In the genomic region with DNA sequence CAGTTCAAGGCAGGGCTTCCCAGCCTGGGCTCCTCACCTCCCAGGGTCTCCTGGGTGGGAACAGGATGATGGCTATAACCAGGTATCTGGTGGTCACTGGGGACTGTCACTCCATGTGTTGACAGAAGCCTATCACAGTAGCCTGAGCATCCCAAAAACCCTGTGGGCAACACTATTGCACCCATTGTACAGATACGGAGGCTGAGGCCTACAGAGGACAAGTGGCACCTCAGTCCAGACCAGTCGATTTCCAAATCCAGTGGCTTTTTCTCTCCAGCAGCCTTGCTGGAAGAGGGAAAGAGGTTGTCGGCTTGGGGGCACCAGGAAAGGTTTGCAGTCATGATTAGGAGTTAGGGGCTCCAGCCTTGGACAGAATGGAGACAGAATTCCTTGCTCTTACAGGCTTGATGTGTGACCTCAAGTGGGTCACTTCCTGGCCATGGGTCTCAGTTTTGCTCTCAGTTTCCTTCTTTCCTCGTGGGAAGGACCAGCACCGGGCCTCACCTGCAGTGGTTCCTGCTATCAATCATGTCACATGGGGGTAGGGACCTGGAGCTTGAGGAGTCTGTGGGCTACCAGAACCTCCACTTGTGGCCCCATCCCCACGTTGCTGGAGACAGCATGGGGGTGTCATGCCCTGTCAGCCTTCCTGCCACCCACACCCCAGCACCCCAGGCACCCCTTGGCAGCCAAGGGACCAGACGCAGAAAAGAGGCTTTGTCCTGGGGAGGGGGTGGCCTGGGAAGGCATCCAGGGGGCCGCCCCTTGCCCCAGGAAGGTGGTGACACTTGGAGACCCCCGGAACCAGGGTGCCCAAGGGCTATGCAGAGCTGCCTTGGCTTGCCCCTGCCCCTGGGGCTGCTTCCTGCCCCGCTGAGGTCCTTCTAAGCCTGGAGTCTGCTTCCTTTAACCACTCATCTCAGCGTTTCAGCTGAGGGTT, we compare ENCODE assay signal across 28 cellular contexts. TPM values are rescaled to one million over a fixed set of nuclear protein-coding genes. Genes with fewer than 3 reads are reported as not detected.
DNase-seq lines count a peak whose midpoint lies in the region; ATAC-seq, FAIRE-seq and TF ChIP-seq lines count a peak whose summit lies in the region.
"Had no signal": no experiment of that assay in that cellular context is flagged by ENCODE, and none has a peak within 500 bp of the region (broad histone marks: within the 10 kb centered on the region; RNA-seq: fewer than 3 reads in every experiment).

No MANE protein-coding gene starts in this region.

- no peak overlapping the region for H4K91ac ChIP-seq in H1 (replicated peaks; ENCODE audit: insufficient read length, low read length)

- in situ Hi-C loops in HepG2 (cut with HindIII; ENCODE audit: extremely low pct_ligation_motif_present, low pct_unique_long_range_greater_than_20kb): no loop called here

- H3K36me3 Mint-ChIP-seq in CD8-positive, alpha-beta memory T cell: no peaks in the 10 kb centered on the region
- H3K36me3 Mint-ChIP-seq: activated naive CD8-positive, alpha-beta T cell treated with anti-CD3 and anti-CD28 coated beads for 36 hours; immature natural killer cell had no signal

- CTCF ChIA-PET in HepG2 (lab: Yijun Ruan, JAX; ENCODE audit: low intra/inter-chr PET ratio, low total read pairs) (no interaction called here), H1 (lab: Charles Lee; ENCODE audit: partially characterized antibody) (interaction anchor here (0.8 to 6.7 kb wide), 12 partner anchors 9 to 340 kb away, joined by 3 to 84 read pairs (median 4); no protein-coding TSS in a partner anchor)
- CTCF ChIA-PET in CD8-positive, alpha-beta memory T cell (lab: Charles Lee): no interaction called here

- peaks cover 31% of the 10 kb centered on the region for H3K4me1 ChIP-seq in HepG2 (ENCODE audit: insufficient read depth, low read length)
- H3K4me1 ChIP-seq in right lobe of liver: peaks cover 0 to 3% (median 0%) of the 10 kb centered on the region in 4 donors
- H3K4me1 ChIP-seq in Loucy (ENCODE audit: insufficient read depth, low read length, poor library complexity, severe bottlenecking): peaks cover 71% of the 10 kb centered on the region
- peaks cover 3 to 21% (median 6%) of the 10 kb centered on the region in 4 experiments for H3K4me1 ChIP-seq in H1 (replicated peaks in 1 of 4; ENCODE audit: control insufficient read depth in 3 of 4, insufficient read depth in 4 of 4, low read length in 3 of 4)
- H3K4me1 ChIP-seq in CD8-positive, alpha-beta memory T cell (ENCODE audit: insufficient read depth, low read length): peaks cover 4% of the 10 kb centered on the region

- no peak overlapping the region for H2BK12ac ChIP-seq in H1 (ENCODE audit: low read depth, low read length)

- ATAC-seq in HepG2 (no peak), right lobe of liver (no peak), HG02840 (IDR thresholded peaks at IDR 0.05; ENCODE audit: low FRiP score, unreplicated experiment) (no peak), GM21737 (IDR thresholded peaks at IDR 0.05; ENCODE audit: unreplicated experiment) (no peak)
- ATAC-seq: HCT116, Right ventricle myocardium inferior had no signal

- H3K4me1 Mint-ChIP-seq in CD8-positive, alpha-beta memory T cell: peaks cover 7 to 26% (median 16%) of the 10 kb centered on the region in 3 donors

- H3K36me3 ChIP-seq in HepG2 (replicated peaks in 1 of 2; ENCODE audit: control insufficient read depth in 1 of 2, insufficient read depth in 2 of 2, low read length in 2 of 2) (no peaks in the 10 kb centered on the region), right lobe of liver (no peaks in the 10 kb centered on the region), Loucy (ENCODE audit: insufficient read depth, low read length) (peaks cover 9% of the 10 kb centered on the region; the same call in 1 of the 2 replicates), H1 (ENCODE audit: control insufficient read depth in 2 of 4, insufficient read depth in 4 of 4, low read length in 3 of 4) (no peaks in the 10 kb centered on the region)
- H3K36me3 ChIP-seq in CD8-positive, alpha-beta memory T cell (ENCODE audit: insufficient read depth, low read length): no peaks in the 10 kb centered on the region
- H3K36me3 ChIP-seq: thoracic aorta, uterus had no signal

- no peak overlapping the region for H3K56ac ChIP-seq in H1 (replicated peaks; ENCODE audit: insufficient read length, low read depth, low read length)

- H3K9ac ChIP-seq in HepG2 (ENCODE audit: insufficient read depth, low read depth, low read length) (no peak overlapping the region), Loucy (ENCODE audit: low read depth, low read length, poor library complexity, severe bottlenecking) (peak overlapping the region; percentile 100), H1 (replicated peaks in 1 of 4; ENCODE audit: extremely low read depth in 1 of 4, low read depth in 3 of 4, low read length in 3 of 4) (no peak overlapping the region)

- H3K18ac ChIP-seq in H1 (ENCODE audit: extremely low read depth, low read length): peak overlapping the region; percentile 48; the same call in 1 of the 2 replicates

- no peak overlapping the region for H2BK120ac ChIP-seq in H1 (replicated peaks; ENCODE audit: low read depth, low read length)

- no peaks in the 10 kb centered on the region for H3K9me2 ChIP-seq in Loucy (replicated peaks; ENCODE audit: low read depth, low read length)

- peaks cover 5 to 29% of the 10 kb centered on the region in 2 experiments for H3K27me3 ChIP-seq in HepG2 (ENCODE audit: control insufficient read depth in 1 of 2, insufficient read depth in 2 of 2, low read length in 2 of 2)
- H3K27me3 ChIP-seq in right lobe of liver: no peaks in the 10 kb centered on the region
- H3K27me3 ChIP-seq in Loucy (ENCODE audit: insufficient read depth, low read length, poor library complexity, severe bottlenecking): peaks cover 6% of the 10 kb centered on the region
- peaks cover 0 to 12% (median 3%) of the 10 kb centered on the region in 4 experiments; a peak in 5 of 7 replicates for H3K27me3 ChIP-seq in H1 (replicated peaks in 1 of 4; ENCODE audit: control insufficient read depth in 3 of 4, extremely low read depth in 1 of 4, insufficient read depth in 3 of 4, low read length in 3 of 4)
- H3K27me3 ChIP-seq in CD8-positive, alpha-beta memory T cell (ENCODE audit: insufficient read depth, low read length, poor library complexity, severe bottlenecking): no peaks in the 10 kb centered on the region
- H3K27me3 ChIP-seq: uterus had no signal

- no peak overlapping the region for H2BK5ac ChIP-seq in H1 (ENCODE audit: low read depth, low read length)

- H3K27me3 Mint-ChIP-seq in CD8-positive, alpha-beta memory T cell: peaks cover 5 to 18% of the 10 kb centered on the region in 2 donors

- peaks cover 5% of the 10 kb centered on the region for H3K79me1 ChIP-seq in H1 (ENCODE audit: low read depth, low read length)

- no peak overlapping the region for H3K27ac Mint-ChIP-seq in CD8-positive, alpha-beta memory T cell
- H3K27ac Mint-ChIP-seq: activated naive CD8-positive, alpha-beta T cell treated with anti-CD3 and anti-CD28 coated beads for 36 hours; immature natural killer cell; stimulated activated naive CD8-positive, alpha-beta T cell treated with anti-CD3 and anti-CD28 coated beads, Interleukin-15, Interleukin-2, amounts not matched to agents 100 ng/mL and 50 ng/mL, for 24 hours; T-helper 2 cell treated with Interferon-gamma antibody and Interleukin-4, amounts not matched to agents 5 μg/mL and 100 μg/mL, for 36 hours had no signal

- WGBS in HepG2 (ENCODE audit: low lambda C conversion rate): 55% methylated on average over 5 of the region's 11 CpGs
- 64% methylated on average over 6 of the region's 11 CpGs for WGBS in right lobe of liver (ENCODE audit: insufficient coverage, low coverage, low lambda C conversion rate, missing lambda C conversion rate)
- 71% methylated on average over 8 of the region's 11 CpGs; no CpG with 5 or more reads in 1 of the 2 experiments for WGBS in H1 (ENCODE audit: extremely low coverage in 1 of 2, insufficient coverage in 1 of 2, insufficient read length in 1 of 2, insufficient replicate concordance in 2 of 2, low coverage in 1 of 2, low lambda C conversion rate in 2 of 2, missing lambda C conversion rate in 1 of 2), 2 experiments

- TF ChIP-seq POLR2A in HepG2 (IDR thresholded peaks at IDR 0.05; ENCODE audit: insufficient read depth in 1 of 2, low read depth in 2 of 2, low read length in 2 of 2) (no peak), right lobe of liver (IDR thresholded peaks at IDR 0.05) (no peak), H1 (IDR thresholded peaks at IDR 0.05; ENCODE audit: control extremely low read depth in 1 of 2, low read depth in 2 of 2, low read length in 2 of 2) (no peak)

- H2BK15ac ChIP-seq in H1 (ENCODE audit: low read length): no peak overlapping the region

- no peaks in the 10 kb centered on the region for H4K20me1 ChIP-seq in HepG2 (ENCODE audit: insufficient read depth, low read length)
- H4K20me1 ChIP-seq in Loucy (ENCODE audit: insufficient read depth, low read length, poor library complexity, severe bottlenecking): peaks cover 37% of the 10 kb centered on the region
- peaks cover 0 to 3% of the 10 kb centered on the region in 2 experiments for H4K20me1 ChIP-seq in H1 (replicated peaks in 1 of 2; ENCODE audit: control insufficient read depth in 1 of 2, insufficient read depth in 2 of 2, low read length in 2 of 2)

- no peak overlapping the region for H3K27ac ChIP-seq in HepG2 (ENCODE audit: extremely low read length, insufficient read depth, low read length)
- no peak overlapping the region for H3K27ac ChIP-seq in right lobe of liver
- H3K27ac ChIP-seq in H1 (ENCODE audit: low read depth, low read length): no peak overlapping the region
- H3K27ac ChIP-seq in CD8-positive, alpha-beta memory T cell (ENCODE audit: low read depth, low read length): no peak overlapping the region
- H3K27ac ChIP-seq: thoracic aorta, uterus had no signal

- FAIRE-seq in HepG2 (lab: Jason Lieb, UNC): no peak
- FAIRE-seq in H1 (lab: Jason Lieb, UNC): no peak
- FAIRE-seq: astrocyte, HTR-8/SVneo had no signal

- H3K9me3 Mint-ChIP-seq in CD8-positive, alpha-beta memory T cell: no peaks in the 10 kb centered on the region
- H3K9me3 Mint-ChIP-seq: activated naive CD8-positive, alpha-beta T cell treated with anti-CD3 and anti-CD28 coated beads for 36 hours; central memory CD8-positive, alpha-beta T cell; immature natural killer cell; stimulated activated naive CD8-positive, alpha-beta T cell treated with anti-CD3 and anti-CD28 coated beads, Interleukin-15, Interleukin-2, amounts not matched to agents 100 ng/mL and 50 ng/mL, for 24 hours; T-helper 2 cell treated with Interferon-gamma antibody and Interleukin-4, amounts not matched to agents 5 μg/mL and 100 μg/mL, for 36 hours had no signal

- H2AFZ ChIP-seq in HepG2 (ENCODE audit: low read length) (no peak overlapping the region), Loucy (ENCODE audit: low read length) (no peak overlapping the region), H1 (ENCODE audit: low read length) (no peak overlapping the region)

- H3K9me3 ChIP-seq in HepG2 (ENCODE audit: low read length) (no peaks in the 10 kb centered on the region), right lobe of liver (no peaks in the 10 kb centered on the region), Loucy (ENCODE audit: insufficient read depth, low read depth, low read length) (no peaks in the 10 kb centered on the region), H1 (ENCODE audit: insufficient read depth in 2 of 2, low read depth in 1 of 2, low read length in 1 of 2) (no peaks in the 10 kb centered on the region)
- H3K9me3 ChIP-seq in CD8-positive, alpha-beta memory T cell (ENCODE audit: low read length): no peaks in the 10 kb centered on the region
- H3K9me3 ChIP-seq: thoracic aorta, uterus had no signal

- H2BK20ac ChIP-seq in H1 (ENCODE audit: low read length): no peak overlapping the region

- POLR2A ChIA-PET in HepG2 (lab: Yijun Ruan, JAX): no interaction called here
- POLR2A ChIA-PET in H1 (lab: Charles Lee; ENCODE audit: partially characterized antibody): interaction anchor here (0.5 to 3.5 kb wide), 7 partner anchors 10 to 66 kb away, joined by 3 to 11 read pairs (median 3); a partner anchor contains a TSS
- POLR2A ChIA-PET in CD8-positive, alpha-beta memory T cell (lab: Charles Lee): no interaction called here

- H3K23ac ChIP-seq in H1 (ENCODE audit: insufficient read length): no peak overlapping the region

- H3K79me2 ChIP-seq in HepG2 (ENCODE audit: insufficient read depth, low read length) (no peaks in the 10 kb centered on the region), Loucy (ENCODE audit: insufficient read depth, low read length) (peaks cover 83% of the 10 kb centered on the region), H1 (ENCODE audit: control insufficient read depth in 1 of 2, insufficient read depth in 2 of 2, low read length in 2 of 2) (no peaks in the 10 kb centered on the region)

- no peak for TF ChIP-seq EP300 in HepG2 (IDR thresholded peaks at IDR 0.05; ENCODE audit: low read depth in 2 of 2, low read length in 2 of 2)
- TF ChIP-seq EP300 in HepG2 (CRISPR knock-in tag; IDR thresholded peaks at IDR 0.05; ENCODE audit: borderline replicate concordance): no peak
- no peak for TF ChIP-seq EP300 in H1 (IDR thresholded peaks at IDR 0.05; ENCODE audit: borderline replicate concordance in 1 of 2, low read depth in 2 of 2, low read length in 2 of 2)

- TF ChIP-seq RAD21 in HepG2 (CRISPR knock-in tag; IDR thresholded peaks at IDR 0.05): no peak
- TF ChIP-seq RAD21 in H1 (IDR thresholded peaks at IDR 0.05 in 1 of 2, conservative IDR thresholded peaks at IDR 0.05 in 1 of 2; ENCODE audit: low read depth in 2 of 2, low read length in 2 of 2): no peak

- H3K4me3 Mint-ChIP-seq in CD8-positive, alpha-beta memory T cell: peak overlapping the region in 2 of 7 donors; percentile 9 to 43
- H3K4me3 Mint-ChIP-seq: activated naive CD8-positive, alpha-beta T cell treated with anti-CD3 and anti-CD28 coated beads for 36 hours; central memory CD8-positive, alpha-beta T cell; stimulated activated naive CD8-positive, alpha-beta T cell treated with anti-CD3 and anti-CD28 coated beads, Interleukin-15, Interleukin-2, amounts not matched to agents 100 ng/mL and 50 ng/mL, for 24 hours; T-helper 2 cell treated with Interferon-gamma antibody and Interleukin-4, amounts not matched to agents 5 μg/mL and 100 μg/mL, for 36 hours had no signal

- H3K4ac ChIP-seq in H1 (replicated peaks; ENCODE audit: insufficient read length, low read depth, low read length): no peak overlapping the region

- 0 out of 2 replicates have a peak overlapping the region, but pooled peaks have one; percentile 7 for H2AK5ac ChIP-seq in H1 (ENCODE audit: low read depth, low read length)

- no TSS peak for BruUV-seq in HepG2 (replicated peaks; lab: Mats Ljungman, UMichigan)

- H3K4me3 ChIP-seq in HepG2 (replicated peaks in 1 of 3; ENCODE audit: insufficient read depth in 1 of 3, low read depth in 2 of 3, low read length in 3 of 3): no peak overlapping the region
- no peak overlapping the region for H3K4me3 ChIP-seq in right lobe of liver
- peak overlapping the region; percentile 91 for H3K4me3 ChIP-seq in Loucy (ENCODE audit: low read length, poor library complexity, severe bottlenecking)
- H3K4me3 ChIP-seq in H1 (ENCODE audit: extremely low read depth in 1 of 4, insufficient read depth in 2 of 4, low read depth in 3 of 4, low read length in 4 of 4): no peak overlapping the region
- no peak overlapping the region for H3K4me3 ChIP-seq in CD8-positive, alpha-beta memory T cell (ENCODE audit: low read length)
- H3K4me3 ChIP-seq: thoracic aorta, uterus had no signal

- intact Hi-C loops in HepG2 (cut with micrococcal nuclease; ENCODE audit: unreplicated experiment) (no loop called here), right lobe of liver (cut with DNase I) (loop anchor here in 1 of 2 donors (5.0 kb wide), 1 partner anchor 34 kb away; no protein-coding TSS in a partner anchor)

- H3F3A ChIP-seq in Loucy (ENCODE audit: low read depth): peaks cover 25% of the 10 kb centered on the region

- H4K5ac ChIP-seq in H1 (ENCODE audit: insufficient read length, low read depth, low read length): no peak overlapping the region

- H4K8ac ChIP-seq in H1 (ENCODE audit: extremely low read depth, insufficient read depth, low read length): peak overlapping the region; percentile 35; the same call in 1 of the 2 replicates

- DNase-seq in HepG2 (ENCODE audit: low spot score) (no peak), right lobe of liver (no peak), H1 (ENCODE audit: low read depth in 1 of 2, low spot score in 2 of 2) (no peak), NCI-H1092 (lab: John Stamatoyannopoulos, UW) (no peak)
- DNase-seq in CD8-positive, alpha-beta memory T cell: no peak
- DNase-seq: activated CD4-positive, alpha-beta T cell treated with anti-CD3 and anti-CD28 coated beads for 4 hours; activated effector memory CD4-positive, alpha-beta T cell treated with Interleukin-2 at 50 U/mL for 16 hours; activated naive CD8-positive, alpha-beta T cell treated with anti-CD3 and anti-CD28 coated beads for 36 hours; activated T-cell treated with anti-CD3 and anti-CD28 coated beads for 4 hours; DMS53; immature natural killer cell; mesendoderm; NCI-H1694 treated with DMSO at 0.1 percent for 48 hours; NCI-H2171; NCI-H510A treated with DMSO at 0.1 percent for 48 hours; uterus had no signal

- H3K14ac ChIP-seq in H1 (ENCODE audit: insufficient read length): no peak overlapping the region

- peaks cover 4% of the 10 kb centered on the region; the same call in 1 of the 2 replicates for H3K23me2 ChIP-seq in H1 (ENCODE audit: low read depth, low read length)

- H3K4me2 ChIP-seq in HepG2 (ENCODE audit: low read depth, low read length) (no peak overlapping the region), Loucy (ENCODE audit: low read depth, low read length, poor library complexity, severe bottlenecking) (peak overlapping the region; percentile 92), H1 (ENCODE audit: insufficient read depth in 1 of 2, low read depth in 2 of 2, low read length in 2 of 2) (no peak overlapping the region)

- TF ChIP-seq CTCF in HepG2 (CRISPR knock-in tag; IDR thresholded peaks at IDR 0.05) (no peak), right lobe of liver (IDR thresholded peaks at IDR 0.05) (no peak), Loucy (conservative IDR thresholded peaks at IDR 0.05; ENCODE audit: low read length) (no peak), H1 (IDR thresholded peaks at IDR 0.05; ENCODE audit: control extremely low read depth in 1 of 3, insufficient read depth in 1 of 3, low read depth in 1 of 3, low read length in 3 of 3) (no peak)

RNA-seq across cellular contexts. Expression of a gene that starts 2.1 kb away (rescaled TPM):
- 0.21 and 0.82 TPM in 2 replicates for total RNA-seq in HepG2 (2016; rRNA removed; fragmentation: Illumina TruSeq; extraction: Trizol)
- 2.7 and 2.8 TPM in 2 replicates for total RNA-seq in HepG2 (2016; cell fraction: cytosol; rRNA removed; fragmentation: Illumina TruSeq; extraction: Trizol; ENCODE audit: low read depth)
- 0.09 and 0.26 TPM in 2 replicates for total RNA-seq in HepG2 (2016; cell fraction: insoluble cytoplasmic fraction; rRNA removed; fragmentation: Illumina TruSeq; extraction: Trizol)
- total RNA-seq in HepG2 (2016; cell fraction: membrane; rRNA removed; fragmentation: Illumina TruSeq; extraction: Trizol): 1.7 and 2.1 TPM in 2 replicates
- 0.25 and 0.50 TPM in 2 replicates for total RNA-seq in HepG2 (2016; cell fraction: nucleus; rRNA removed; fragmentation: Illumina TruSeq; extraction: Trizol)
- polyA plus RNA-seq in HepG2 (2011; rRNA removed): 0.45 and 0.81 TPM in 2 replicates
- 0.37 and 1.1 TPM in 2 replicates for polyA plus RNA-seq in HepG2 (2011; cell fraction: cytosol; rRNA removed)
- polyA plus RNA-seq in HepG2 (2011; cell fraction: nucleus; rRNA removed): 2.1 and 2.4 TPM in 2 replicates
- 0.46 and 0.72 TPM in 2 replicates for polyA plus RNA-seq in HepG2 (2012)
- 2.6 and 3.8 TPM in 2 replicates for polyA plus RNA-seq in HepG2 (2016; cell fraction: cytosol; fragmentation: Illumina TruSeq; extraction: Trizol; ENCODE audit: low read depth)
- polyA plus RNA-seq in HepG2 (2016; cell fraction: insoluble cytoplasmic fraction; fragmentation: Illumina TruSeq; extraction: Trizol; ENCODE audit: low read depth): 0.25 and 0.50 TPM in 2 replicates
- 1.4 and 2.2 TPM in 2 replicates for polyA plus RNA-seq in HepG2 (2016; cell fraction: membrane; fragmentation: Illumina TruSeq; extraction: Trizol; ENCODE audit: low read depth)
- 1.0 TPM in 2 replicates for polyA plus RNA-seq in HepG2 (2016; cell fraction: nucleus; fragmentation: Illumina TruSeq; extraction: Trizol; ENCODE audit: insufficient read depth, low read depth)
- 0.09 and 2.4 TPM in 2 replicates for polyA minus RNA-seq in HepG2 (2011; rRNA and poly(A)+ RNA removed; ENCODE audit: low replicate concordance)
- polyA minus RNA-seq in HepG2 (2011; cell fraction: cytosol; rRNA and poly(A)+ RNA removed): not detected in 2 replicates
- polyA minus RNA-seq in HepG2 (2011; cell fraction: nucleus; rRNA and poly(A)+ RNA removed): 0.99 and 1.3 TPM in 2 replicates
- total RNA-seq in right lobe of liver: 1 to 10 TPM; 1.1 to 2.7 (median 1.5) TPM
- 3.8 and 3.9 TPM in 2 replicates for total RNA-seq in H1 (2021; fragmentation: NEBNext Ultra II Directional; extraction: Animal tissue kit (Norgen Biotek cat#: 25700))
- polyA plus RNA-seq in H1 (2011; rRNA removed): 7.4 and 11.1 TPM in 2 replicates
- 10.7 TPM for polyA plus RNA-seq in H1 (2011; cell fraction: cytosol; rRNA removed)
- polyA plus RNA-seq in H1 (2011; cell fraction: nucleus; rRNA removed): 27.1 TPM
- polyA plus RNA-seq in H1 (2012, experiment 1 of 2): 3.3 to 7.5 TPM (median 6.0 TPM) in 4 replicates
- polyA plus RNA-seq in H1 (2012, experiment 2 of 2): 3.9 TPM
- polyA plus RNA-seq in H1 (2013, experiment 1 of 2): 3.5 TPM
- 3.6 TPM for polyA plus RNA-seq in H1 (2013, experiment 2 of 2)
- polyA minus RNA-seq in H1 (2011; rRNA and poly(A)+ RNA removed): 7.1 and 9.3 TPM in 2 replicates
- polyA minus RNA-seq in H1 (2011; cell fraction: cytosol; rRNA and poly(A)+ RNA removed): 7.9 TPM
- 12.0 TPM for polyA minus RNA-seq in H1 (2011; cell fraction: nucleus; rRNA and poly(A)+ RNA removed)
- not detected for total RNA-seq in CD8-positive, alpha-beta memory T cell
- 0.31 TPM for polyA plus RNA-seq in CD8-positive, alpha-beta memory T cell
- total RNA-seq: A172; activated naive CD8-positive, alpha-beta T cell treated with anti-CD3 and anti-CD28 coated beads for 36 hours had no signal

RNA-seq across cellular contexts. Expression of a gene that starts 59.9 kb away (rescaled TPM):
- 12.6 and 26.7 TPM in 2 replicates for total RNA-seq in HepG2 (2016; rRNA removed; fragmentation: Illumina TruSeq; extraction: Trizol)
- 8.3 and 9.2 TPM in 2 replicates for total RNA-seq in HepG2 (2016; cell fraction: cytosol; rRNA removed; fragmentation: Illumina TruSeq; extraction: Trizol; ENCODE audit: low read depth)
- 12.3 and 26.7 TPM in 2 replicates for total RNA-seq in HepG2 (2016; cell fraction: insoluble cytoplasmic fraction; rRNA removed; fragmentation: Illumina TruSeq; extraction: Trizol)
- total RNA-seq in HepG2 (2016; cell fraction: membrane; rRNA removed; fragmentation: Illumina TruSeq; extraction: Trizol): 16.9 and 21.6 TPM in 2 replicates
- total RNA-seq in HepG2 (2016; cell fraction: nucleus; rRNA removed; fragmentation: Illumina TruSeq; extraction: Trizol): 24.7 and 26.9 TPM in 2 replicates
- 12.1 and 21.0 TPM in 2 replicates for polyA plus RNA-seq in HepG2 (2011; rRNA removed)
- 10.6 and 17.9 TPM in 2 replicates for polyA plus RNA-seq in HepG2 (2011; cell fraction: cytosol; rRNA removed)
- 38.6 and 38.8 TPM in 2 replicates for polyA plus RNA-seq in HepG2 (2011; cell fraction: nucleus; rRNA removed)
- polyA plus RNA-seq in HepG2 (2012): 8.5 and 12.8 TPM in 2 replicates
- polyA plus RNA-seq in HepG2 (2016; cell fraction: cytosol; fragmentation: Illumina TruSeq; extraction: Trizol; ENCODE audit: low read depth): 6.5 and 10.4 TPM in 2 replicates
- polyA plus RNA-seq in HepG2 (2016; cell fraction: insoluble cytoplasmic fraction; fragmentation: Illumina TruSeq; extraction: Trizol; ENCODE audit: low read depth): 10.8 and 11.3 TPM in 2 replicates
- 11.9 and 12.6 TPM in 2 replicates for polyA plus RNA-seq in HepG2 (2016; cell fraction: membrane; fragmentation: Illumina TruSeq; extraction: Trizol; ENCODE audit: low read depth)
- polyA plus RNA-seq in HepG2 (2016; cell fraction: nucleus; fragmentation: Illumina TruSeq; extraction: Trizol; ENCODE audit: insufficient read depth, low read depth): 59.8 and 60.3 TPM in 2 replicates
- 9.9 and 18.2 TPM in 2 replicates for polyA minus RNA-seq in HepG2 (2011; rRNA and poly(A)+ RNA removed; ENCODE audit: low replicate concordance)
- 5.7 and 7.1 TPM in 2 replicates for polyA minus RNA-seq in HepG2 (2011; cell fraction: cytosol; rRNA and poly(A)+ RNA removed)
- 7.7 and 9.3 TPM in 2 replicates for polyA minus RNA-seq in HepG2 (2011; cell fraction: nucleus; rRNA and poly(A)+ RNA removed)
- total RNA-seq in right lobe of liver: 10 to 100 TPM in 5 of 6 experiments, 1 to 10 TPM in 1; 9.7 to 35.3 (median 14.7) TPM
- total RNA-seq in H1 (2021; fragmentation: NEBNext Ultra II Directional; extraction: Animal tissue kit (Norgen Biotek cat#: 25700)): 72.1 and 75.7 TPM in 2 replicates
- polyA plus RNA-seq in H1 (2011; rRNA removed): 117 and 171 TPM in 2 replicates
- 128 TPM for polyA plus RNA-seq in H1 (2011; cell fraction: cytosol; rRNA removed)
- 161 TPM for polyA plus RNA-seq in H1 (2011; cell fraction: nucleus; rRNA removed)
- 64.0 to 89.1 TPM (median 81.6 TPM) in 4 replicates for polyA plus RNA-seq in H1 (2012, experiment 1 of 2)
- polyA plus RNA-seq in H1 (2012, experiment 2 of 2): 70.6 TPM
- 69.3 TPM for polyA plus RNA-seq in H1 (2013, experiment 1 of 2)
- 69.0 TPM for polyA plus RNA-seq in H1 (2013, experiment 2 of 2)
- polyA minus RNA-seq in H1 (2011; rRNA and poly(A)+ RNA removed): 20.8 and 28.6 TPM in 2 replicates
- 29.9 TPM for polyA minus RNA-seq in H1 (2011; cell fraction: cytosol; rRNA and poly(A)+ RNA removed)
- 42.7 TPM for polyA minus RNA-seq in H1 (2011; cell fraction: nucleus; rRNA and poly(A)+ RNA removed)
- total RNA-seq in CD8-positive, alpha-beta memory T cell: 10 to 100 TPM; 37.9 to 41.0 TPM
- polyA plus RNA-seq in CD8-positive, alpha-beta memory T cell: 10.4 TPM
